Comparison of ENCODE assay signal across 1 cellular context in the genomic region with DNA sequence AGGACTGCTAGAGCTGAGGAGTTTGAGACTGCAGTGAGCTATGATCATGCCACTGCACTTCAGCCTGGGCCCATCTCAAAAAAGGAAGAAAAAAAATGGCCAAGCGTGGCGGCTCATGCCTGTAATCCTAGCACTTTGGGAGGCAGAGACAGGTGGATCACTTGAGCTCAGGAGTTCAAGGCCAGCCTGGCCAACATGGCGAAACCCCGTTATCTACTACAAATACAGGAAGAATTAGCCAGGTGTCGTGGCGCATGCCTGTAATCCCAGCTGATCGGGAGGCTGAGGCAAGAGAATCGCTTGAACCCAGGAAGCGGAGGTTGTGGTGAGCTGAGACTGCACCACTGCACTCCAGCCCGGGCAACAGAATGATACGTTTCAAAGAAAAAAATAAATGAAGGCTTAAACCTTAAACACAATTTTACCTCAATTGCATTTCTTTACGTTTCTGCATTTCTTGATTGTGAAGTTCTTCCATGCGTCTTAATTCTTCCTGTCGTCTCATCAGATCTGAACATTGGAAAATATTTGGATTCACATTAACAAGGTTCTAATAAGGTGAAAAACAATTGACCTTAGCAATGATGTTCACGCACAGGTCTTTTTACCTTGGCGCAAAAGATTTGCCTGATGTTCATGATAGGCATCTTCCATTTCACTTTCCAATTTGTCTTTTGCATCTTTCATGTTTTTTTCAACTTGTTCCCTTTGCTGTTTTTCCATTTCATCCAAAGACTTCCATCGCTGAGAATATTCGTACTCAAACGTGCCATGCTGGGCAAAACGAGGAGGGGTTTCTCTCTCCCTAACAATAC.
TF ChIP-seq lines count a peak whose summit lies in the region.

No MANE protein-coding gene starts in this region.

TF ChIP-seq in HepG2, 621 proteins besides CTCF, POLR2A, EP300 and RAD21 (continued from another document and continues in another):
- TF ChIP-seq FOXM1 (CRISPR knock-in tag; IDR thresholded peaks at IDR 0.05), result no peak
- TF ChIP-seq ASH2L (IDR thresholded peaks at IDR 0.05; ENCODE audit: insufficient read length, low read depth, low read length), result peak; percentile 11
- TF ChIP-seq TOE1 (CRISPR knock-in tag; IDR thresholded peaks at IDR 0.05), result no peak
- TF ChIP-seq HCFC1 (IDR thresholded peaks at IDR 0.05; ENCODE audit: low read depth, low read length), result no peak
- no peak for TF ChIP-seq ZSCAN30 (CRISPR knock-in tag; IDR thresholded peaks at IDR 0.05)
- TF ChIP-seq ZFP37 (CRISPR knock-in tag; IDR thresholded peaks at IDR 0.05; ENCODE audit: borderline replicate concordance), result no peak
- TF ChIP-seq FOXA1 (IDR thresholded peaks at IDR 0.05), result no peak
- TF ChIP-seq FOXA1 (CRISPR knock-in tag; IDR thresholded peaks at IDR 0.05), result peak; percentile 36
- TF ChIP-seq, protein P1, sequence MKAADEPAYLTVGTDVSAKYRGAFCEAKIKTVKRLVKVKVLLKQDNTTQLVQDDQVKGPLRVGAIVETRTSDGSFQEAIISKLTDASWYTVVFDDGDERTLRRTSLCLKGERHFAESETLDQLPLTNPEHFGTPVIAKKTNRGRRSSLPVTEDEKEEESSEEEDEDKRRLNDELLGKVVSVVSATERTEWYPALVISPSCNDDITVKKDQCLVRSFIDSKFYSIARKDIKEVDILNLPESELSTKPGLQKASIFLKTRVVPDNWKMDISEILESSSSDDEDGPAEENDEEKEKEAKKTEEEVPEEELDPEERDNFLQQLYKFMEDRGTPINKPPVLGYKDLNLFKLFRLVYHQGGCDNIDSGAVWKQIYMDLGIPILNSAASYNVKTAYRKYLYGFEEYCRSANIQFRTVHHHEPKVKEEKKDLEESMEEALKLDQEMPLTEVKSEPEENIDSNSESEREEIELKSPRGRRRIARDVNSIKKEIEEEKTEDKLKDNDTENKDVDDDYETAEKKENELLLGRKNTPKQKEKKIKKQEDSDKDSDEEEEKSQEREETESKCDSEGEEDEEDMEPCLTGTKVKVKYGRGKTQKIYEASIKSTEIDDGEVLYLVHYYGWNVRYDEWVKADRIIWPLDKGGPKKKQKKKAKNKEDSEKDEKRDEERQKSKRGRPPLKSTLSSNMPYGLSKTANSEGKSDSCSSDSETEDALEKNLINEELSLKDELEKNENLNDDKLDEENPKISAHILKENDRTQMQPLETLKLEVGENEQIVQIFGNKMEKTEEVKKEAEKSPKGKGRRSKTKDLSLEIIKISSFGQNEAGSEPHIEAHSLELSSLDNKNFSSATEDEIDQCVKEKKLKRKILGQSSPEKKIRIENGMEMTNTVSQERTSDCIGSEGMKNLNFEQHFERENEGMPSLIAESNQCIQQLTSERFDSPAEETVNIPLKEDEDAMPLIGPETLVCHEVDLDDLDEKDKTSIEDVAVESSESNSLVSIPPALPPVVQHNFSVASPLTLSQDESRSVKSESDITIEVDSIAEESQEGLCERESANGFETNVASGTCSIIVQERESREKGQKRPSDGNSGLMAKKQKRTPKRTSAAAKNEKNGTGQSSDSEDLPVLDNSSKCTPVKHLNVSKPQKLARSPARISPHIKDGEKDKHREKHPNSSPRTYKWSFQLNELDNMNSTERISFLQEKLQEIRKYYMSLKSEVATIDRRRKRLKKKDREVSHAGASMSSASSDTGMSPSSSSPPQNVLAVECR (CRISPR knock-in tag; IDR thresholded peaks at IDR 0.05; ENCODE audit: borderline replicate concordance), result peak; percentile 47; the same call in 1 of the 2 replicates
- no peak for TF ChIP-seq HMGXB3 (CRISPR knock-in tag; IDR thresholded peaks at IDR 0.05; ENCODE audit: borderline replicate concordance)
- no peak for TF ChIP-seq CHD2 (IDR thresholded peaks at IDR 0.05; ENCODE audit: low read depth, low read length)
- TF ChIP-seq, protein P2, sequence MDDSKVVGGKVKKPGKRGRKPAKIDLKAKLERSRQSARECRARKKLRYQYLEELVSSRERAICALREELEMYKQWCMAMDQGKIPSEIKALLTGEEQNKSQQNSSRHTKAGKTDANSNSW (CRISPR knock-in tag; IDR thresholded peaks at IDR 0.05; ENCODE audit: borderline replicate concordance), result no peak
- no peak for TF ChIP-seq ZNF121 (CRISPR knock-in tag; IDR thresholded peaks at IDR 0.05)
- no peak for TF ChIP-seq ZBTB7B (CRISPR knock-in tag; IDR thresholded peaks at IDR 0.05)
- no peak for TF ChIP-seq ZBTB2 (CRISPR knock-in tag; IDR thresholded peaks at IDR 0.05; ENCODE audit: low read depth)
- no peak for TF ChIP-seq ZNF75D (CRISPR knock-in tag; IDR thresholded peaks at IDR 0.05; ENCODE audit: borderline replicate concordance)
- TF ChIP-seq ZNF260 (CRISPR knock-in tag; IDR thresholded peaks at IDR 0.05; ENCODE audit: borderline replicate concordance, low read depth), result no peak
- no peak for TF ChIP-seq ZNF207 (IDR thresholded peaks at IDR 0.05; ENCODE audit: borderline replicate concordance)
- no peak for TF ChIP-seq HOXA9 (CRISPR knock-in tag; IDR thresholded peaks at IDR 0.05; ENCODE audit: borderline replicate concordance)
- no peak for TF ChIP-seq SOX6 (IDR thresholded peaks at IDR 0.05)
- peak; percentile 28; the same call in 1 of the 2 replicates for TF ChIP-seq SOX6 (CRISPR knock-in tag; IDR thresholded peaks at IDR 0.05)
- no peak for TF ChIP-seq ZBTB25 (CRISPR knock-in tag; IDR thresholded peaks at IDR 0.05)
- peak; percentile 50 for TF ChIP-seq AGO2 (optimal IDR thresholded peaks at IDR 0.05; ENCODE audit: low read depth, low read length)
- TF ChIP-seq, protein P3, sequence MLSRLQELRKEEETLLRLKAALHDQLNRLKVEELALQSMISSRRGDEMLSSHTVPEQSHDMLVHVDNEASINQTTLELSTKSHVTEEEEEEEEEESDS (CRISPR knock-in tag; IDR thresholded peaks at IDR 0.05; ENCODE audit: borderline replicate concordance), result no peak
- TF ChIP-seq ATF3 (CRISPR knock-in tag; IDR thresholded peaks at IDR 0.05), result 0 out of 2 replicates have a peak, but pooled peaks have one; percentile 29
- TF ChIP-seq ZMYM3 (CRISPR knock-in tag; IDR thresholded peaks at IDR 0.05), result peak; percentile 38; the same call in 1 of the 2 replicates
- TF ChIP-seq NPAS2 (CRISPR knock-in tag; IDR thresholded peaks at IDR 0.05; ENCODE audit: borderline replicate concordance), result no peak
- no peak for TF ChIP-seq ZNF317 (CRISPR knock-in tag; IDR thresholded peaks at IDR 0.05)
- no peak for TF ChIP-seq NAIF1 (CRISPR knock-in tag; IDR thresholded peaks at IDR 0.05; ENCODE audit: borderline replicate concordance)
- no peak for TF ChIP-seq ZMAT5 (CRISPR knock-in tag; IDR thresholded peaks at IDR 0.05; ENCODE audit: borderline replicate concordance, low read depth)
- no peak for TF ChIP-seq ZNF766 (CRISPR knock-in tag; IDR thresholded peaks at IDR 0.05; ENCODE audit: borderline replicate concordance)
- no peak for TF ChIP-seq ZNF563 (CRISPR knock-in tag; IDR thresholded peaks at IDR 0.05)
- no peak for TF ChIP-seq PREB (CRISPR knock-in tag; IDR thresholded peaks at IDR 0.05)
- no peak for TF ChIP-seq ZNF746 (CRISPR knock-in tag; IDR thresholded peaks at IDR 0.05)
- 0 out of 2 replicates have a peak, but pooled peaks have one; percentile 59 for TF ChIP-seq CHD4 (IDR thresholded peaks at IDR 0.05; ENCODE audit: borderline replicate concordance, low read length)
- TF ChIP-seq CREM (IDR thresholded peaks at IDR 0.05), result no peak
- TF ChIP-seq CREM (CRISPR knock-in tag; IDR thresholded peaks at IDR 0.05), result no peak
- TF ChIP-seq ZFP36L2 (CRISPR knock-in tag; IDR thresholded peaks at IDR 0.05), result no peak
- TF ChIP-seq SMC3 (IDR thresholded peaks at IDR 0.05; ENCODE audit: low read length), result no peak
- TF ChIP-seq, protein P4, sequence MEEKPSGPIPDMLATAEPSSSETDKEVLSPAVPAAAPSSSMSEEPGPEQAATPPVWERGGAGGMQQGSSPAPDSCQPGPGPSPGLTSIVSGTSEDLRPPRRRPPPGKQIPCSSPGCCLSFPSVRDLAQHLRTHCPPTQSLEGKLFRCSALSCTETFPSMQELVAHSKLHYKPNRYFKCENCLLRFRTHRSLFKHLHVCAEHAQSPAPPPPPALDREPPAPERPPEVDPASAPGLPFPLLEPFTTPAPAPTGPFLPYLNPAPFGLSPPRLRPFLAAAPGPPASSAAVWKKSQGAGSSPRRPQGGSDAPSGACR (CRISPR knock-in tag; IDR thresholded peaks at IDR 0.05), result no peak
- no peak for TF ChIP-seq PRPF4 (IDR thresholded peaks at IDR 0.05; ENCODE audit: low read depth, low read length, poor library complexity, severe bottlenecking)
- no peak for TF ChIP-seq ADNP (CRISPR knock-in tag; IDR thresholded peaks at IDR 0.05)
- no peak for TF ChIP-seq ZNF709 (CRISPR knock-in tag; IDR thresholded peaks at IDR 0.05)
- TF ChIP-seq, protein P5, sequence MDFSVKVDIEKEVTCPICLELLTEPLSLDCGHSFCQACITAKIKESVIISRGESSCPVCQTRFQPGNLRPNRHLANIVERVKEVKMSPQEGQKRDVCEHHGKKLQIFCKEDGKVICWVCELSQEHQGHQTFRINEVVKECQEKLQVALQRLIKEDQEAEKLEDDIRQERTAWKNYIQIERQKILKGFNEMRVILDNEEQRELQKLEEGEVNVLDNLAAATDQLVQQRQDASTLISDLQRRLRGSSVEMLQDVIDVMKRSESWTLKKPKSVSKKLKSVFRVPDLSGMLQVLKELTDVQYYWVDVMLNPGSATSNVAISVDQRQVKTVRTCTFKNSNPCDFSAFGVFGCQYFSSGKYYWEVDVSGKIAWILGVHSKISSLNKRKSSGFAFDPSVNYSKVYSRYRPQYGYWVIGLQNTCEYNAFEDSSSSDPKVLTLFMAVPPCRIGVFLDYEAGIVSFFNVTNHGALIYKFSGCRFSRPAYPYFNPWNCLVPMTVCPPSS (IDR thresholded peaks at IDR 0.05), result no peak
- TF ChIP-seq ZSCAN9 (CRISPR knock-in tag; IDR thresholded peaks at IDR 0.05; ENCODE audit: borderline replicate concordance), result no peak
- TF ChIP-seq YEATS4 (CRISPR knock-in tag; IDR thresholded peaks at IDR 0.05; ENCODE audit: borderline replicate concordance), result no peak
- no peak for TF ChIP-seq ZNF784 (CRISPR knock-in tag; IDR thresholded peaks at IDR 0.05; ENCODE audit: borderline replicate concordance)
- no peak for TF ChIP-seq RFX1 (IDR thresholded peaks at IDR 0.05)
